ENCODE assay signal across 2 cellular contexts in genomic region chr1:232748910-232749368, GRCh38.
TF ChIP-seq lines count a peak whose summit lies in the region.

No MANE protein-coding gene starts in this region.

TF ChIP-seq in HCT116, 20 proteins besides CTCF, POLR2A, EP300 and RAD21:
- TF ChIP-seq CBX3 (IDR thresholded peaks at IDR 0.05; ENCODE audit: low read depth) (peak; percentile 88), ELF1 (IDR thresholded peaks at IDR 0.05; ENCODE audit: borderline replicate concordance, low read depth) (no peak)

TF ChIP-seq in GM12878, 131 proteins besides CTCF, POLR2A, EP300 and RAD21:
- TF ChIP-seq BCL11A (IDR thresholded peaks at IDR 0.05; ENCODE audit: low read depth, low read length) (no peak), SMARCA5 (IDR thresholded peaks at IDR 0.05) (no peak), CBX5 (IDR thresholded peaks at IDR 0.05; ENCODE audit: low read depth) (peak; percentile 72; the same call in 1 of the 2 replicates), ETV6 (conservative IDR thresholded peaks at IDR 0.05 in 1 of 2, IDR thresholded peaks at IDR 0.05 in 1 of 2; ENCODE audit: borderline replicate concordance in 1 of 2, low read depth in 1 of 2) (no peak)
